ENCODE assay signal across 17 cellular contexts in genomic region chr17:82854226-82854625, GRCh38. TPM values are rescaled to one million over a fixed set of nuclear protein-coding genes. Genes with fewer than 3 reads are reported as not detected.
"Had no signal": no experiment of that assay in that cellular context is flagged by ENCODE, and none has a peak within 500 bp of the region (broad histone marks: within the 10 kb centered on the region; RNA-seq: fewer than 3 reads in every experiment).

No MANE protein-coding gene starts in this region.

- H3K9me3 Mint-ChIP-seq: activated naive CD8-positive, alpha-beta T cell treated with anti-CD3 and anti-CD28 coated beads, Interleukin-2, amount 10 ng/mL, durations not matched to agents 7 days and 5 days; effector memory CD8-positive, alpha-beta T cell; natural killer cell treated with Interleukin-12 subunit alpha and Interleukin-12 subunit beta and Interleukin-15 and Interleukin-18, amount 100 ng/mL, for 72 hours had no signal

- H3K27ac ChIP-seq: epithelial cell of prostate, thoracic aorta, upper lobe of right lung had no signal

- ATAC-seq: effector memory CD8-positive, alpha-beta T cell; natural killer cell treated with Interleukin-12 subunit alpha and Interleukin-12 subunit beta and Interleukin-15 and Interleukin-18, amount 100 ng/mL, for 72 hours; SK-N-SH treated with all-trans-retinoic acid at 6 μM for 48 hours; upper lobe of right lung had no signal

- H3K36me3 ChIP-seq: upper lobe of right lung had no signal

- H3K9me3 ChIP-seq: upper lobe of right lung had no signal

- H3K27ac Mint-ChIP-seq: activated naive CD8-positive, alpha-beta T cell treated with anti-CD3 and anti-CD28 coated beads, Interleukin-2, amount 10 ng/mL, durations not matched to agents 7 days and 5 days; natural killer cell treated with Interleukin-12 subunit alpha and Interleukin-12 subunit beta and Interleukin-15 and Interleukin-18, amount 100 ng/mL, for 72 hours; progenitor cell of endocrine pancreas had no signal

- DNase-seq: activated CD4-positive, CD25-positive, alpha-beta regulatory T cell treated with anti-CD3 and anti-CD28 coated beads, Interleukin-2, amount 50 U/mL, for 72 hours; activated naive CD8-positive, alpha-beta T cell treated with anti-CD3 and anti-CD28 coated beads, Interleukin-2, amount 10 ng/mL, durations not matched to agents 7 days and 5 days; dermis blood vessel endothelial cell; effector memory CD8-positive, alpha-beta T cell; foreskin fibroblast; occipital lobe; upper lobe of right lung had no signal

- H3K4me3 Mint-ChIP-seq: activated naive CD8-positive, alpha-beta T cell treated with anti-CD3 and anti-CD28 coated beads, Interleukin-2, amount 10 ng/mL, durations not matched to agents 7 days and 5 days; effector memory CD8-positive, alpha-beta T cell; mesothelial cell of epicardium; natural killer cell treated with Interleukin-12 subunit alpha and Interleukin-12 subunit beta and Interleukin-15 and Interleukin-18, amount 100 ng/mL, for 72 hours had no signal

- H3K27me3 ChIP-seq: upper lobe of right lung had no signal

- H3K4me3 ChIP-seq: lung, thoracic aorta, upper lobe of right lung had no signal

- H3K27me3 Mint-ChIP-seq: activated naive CD8-positive, alpha-beta T cell treated with anti-CD3 and anti-CD28 coated beads, Interleukin-2, amount 10 ng/mL, durations not matched to agents 7 days and 5 days; effector memory CD8-positive, alpha-beta T cell; natural killer cell treated with Interleukin-12 subunit alpha and Interleukin-12 subunit beta and Interleukin-15 and Interleukin-18, amount 100 ng/mL, for 72 hours; progenitor cell of endocrine pancreas had no signal

RNA-seq across cellular contexts. Expression of gene ZNF750, which starts 14.4 kb away (rescaled TPM):
- total RNA-seq: activated naive CD8-positive, alpha-beta T cell treated with anti-CD3 and anti-CD28 coated beads, Interleukin-2, amount 10 ng/mL, durations not matched to agents 7 days and 5 days; cardiac septum; dermis blood vessel endothelial cell; natural killer cell treated with Interleukin-12 subunit alpha and Interleukin-12 subunit beta and Interleukin-15 and Interleukin-18, amount 100 ng/mL, for 72 hours; occipital lobe; skeletal muscle tissue; T-helper 1 cell treated with Interleukin-12 subunit alpha and Interleukin-12 subunit beta and Interleukin-4 antibody, amounts not matched to agents 30 ng/mL and 1 ng/mL, for 36 hours; thoracic aorta had no signal
